In genomic region chr4:169014581-169014980, GRCh38 we compare ENCODE assay signal across 26 cellular contexts. TPM values are rescaled to one million over a fixed set of nuclear protein-coding genes. Genes with fewer than 3 reads are reported as not detected.
DNase-seq lines count a peak whose midpoint lies in the region; ATAC-seq, FAIRE-seq and TF ChIP-seq lines count a peak whose summit lies in the region.
"Had no signal": no experiment of that assay in that cellular context is flagged by ENCODE, and none has a peak within 500 bp of the region (broad histone marks: within the 10 kb centered on the region; RNA-seq: fewer than 3 reads in every experiment).

No MANE protein-coding gene starts in this region.

- 0 out of 2 replicates have a peak overlapping the region, but pooled peaks have one; percentile 17 for H3K4me2 ChIP-seq in KMS-11
- H3K4me2 ChIP-seq: BLaER1 treated with 17β-estradiol and CSF1 and Interleukin-3, amounts not matched to agents 10 nM and 100 nM had no signal

- H3K27ac ChIP-seq in 22Rv1, result peak overlapping the region; percentile 77
- H3K27ac ChIP-seq in KMS-11, result peak overlapping the region; percentile 86; the same call in 1 of the 2 replicates
- H3K27ac ChIP-seq in gastrocnemius medialis, result peak overlapping the region in 3 of 4 donors; percentile 45 to 63 (median 47)
- no peak overlapping the region for H3K27ac ChIP-seq in vagina
- H3K27ac ChIP-seq: BLaER1 treated with 17β-estradiol and CSF1 and Interleukin-3, amounts not matched to agents 10 nM and 100 nM; left lung had no signal

- TF ChIP-seq CTCF in 22Rv1 (IDR thresholded peaks at IDR 0.05) (no peak), KMS-11 (conservative IDR thresholded peaks at IDR 0.05; ENCODE audit: low read depth, low read length) (no peak), bronchial epithelial cell (IDR thresholded peaks at IDR 0.05; ENCODE audit: insufficient read depth, low read length, severe bottlenecking) (no peak), gastrocnemius medialis (IDR thresholded peaks at IDR 0.05 in 4 of 5, conservative IDR thresholded peaks at IDR 0.05 in 1 of 5) (no peak), vagina (IDR thresholded peaks at IDR 0.05) (no peak)

- no peak for FAIRE-seq in bronchial epithelial cell (lab: Jason Lieb, UNC)
- FAIRE-seq: H1, RCC 7860 had no signal

- H3K79me2 ChIP-seq in KMS-11 (ENCODE audit: insufficient read depth, low read depth), result no peaks in the 10 kb centered on the region

- no peaks in the 10 kb centered on the region for H3K9me3 ChIP-seq in gastrocnemius medialis
- no peaks in the 10 kb centered on the region for H3K9me3 ChIP-seq in vagina
- H3K9me3 ChIP-seq: BLaER1 treated with 17β-estradiol and CSF1 and Interleukin-3, amounts not matched to agents 10 nM and 100 nM; left lung had no signal

- intact Hi-C loops in gastrocnemius medialis (cut with DNase I; ENCODE audit: low total_unique reads), result loop anchor here (5.0 to 10.0 kb wide), 3 partner anchors 298 to 530 kb away; partner anchors contain the start of gene DDX60L
- intact Hi-C loops in vagina (cut with DNase I), result loop anchor here (10.0 kb wide), 1 partner anchor 260 kb away; the partner anchor contains the start of gene SH3RF1
- intact Hi-C loops in left cardiac atrium (cut with DNase I), result no loop called here

- H3K36me3 ChIP-seq in KMS-11 (ENCODE audit: insufficient read depth) (no peaks in the 10 kb centered on the region), bronchial epithelial cell (ENCODE audit: control insufficient read depth, insufficient read depth, low read length) (no peaks in the 10 kb centered on the region), gastrocnemius medialis (no peaks in the 10 kb centered on the region), vagina (no peaks in the 10 kb centered on the region)
- H3K36me3 ChIP-seq: BLaER1 treated with 17β-estradiol and CSF1 and Interleukin-3, amounts not matched to agents 10 nM and 100 nM; left lung had no signal

- H3K4me1 ChIP-seq in KMS-11 (ENCODE audit: low read depth, poor library complexity, severe bottlenecking) (peaks cover 44% of the 10 kb centered on the region), gastrocnemius medialis (peaks cover 0 to 3% of the 10 kb centered on the region in 2 donors), vagina (no peaks in the 10 kb centered on the region)

- DNase-seq in bronchial epithelial cell (ENCODE audit: low read depth), result peak; percentile 88
- no peak for DNase-seq in gastrocnemius medialis
- no peak for DNase-seq in AG08396 (ENCODE audit: low spot score)
- DNase-seq in vagina (ENCODE audit: extremely low spot score in 2 of 2), result no peak
- no peak for DNase-seq in left cardiac atrium
- DNase-seq: ACHN; activated CD4-positive, alpha-beta T cell treated with anti-CD3 and anti-CD28 coated beads, Interleukin-2, amount 50 U/mL, for 48 hours; activated effector memory CD4-positive, alpha-beta T cell treated with anti-CD3 and anti-CD28 coated beads, Interleukin-2, amount 50 U/mL, for 16 hours; activated naive CD8-positive, alpha-beta T cell treated with anti-CD3 and anti-CD28 coated beads, Interleukin-2, amount 50 U/mL, for 24 hours; head of caudate nucleus; IMR-90; left lung; MM.1S; naive thymus-derived CD8-positive, alpha-beta T cell; NCI-H1436 treated with DMSO at 0.1 percent for 48 hours; NCI-H510A treated with DMSO at 0.1 percent for 48 hours; posterior cingulate gyrus; stimulated activated CD4-positive, alpha-beta T cell treated with anti-CD3 and anti-CD28 coated beads, Interleukin-1b, Interleukin-23, amount 100 ng/mL, for 48 hours had no signal

- no peaks in the 10 kb centered on the region for H3K27me3 ChIP-seq in KMS-11 (ENCODE audit: insufficient read depth, low read depth)
- no peaks in the 10 kb centered on the region for H3K27me3 ChIP-seq in bronchial epithelial cell (ENCODE audit: control insufficient read depth, insufficient read depth, low read length)
- no peaks in the 10 kb centered on the region for H3K27me3 ChIP-seq in gastrocnemius medialis
- H3K27me3 ChIP-seq in vagina, result no peaks in the 10 kb centered on the region
- H3K27me3 ChIP-seq: BLaER1 treated with 17β-estradiol and CSF1 and Interleukin-3, amounts not matched to agents 10 nM and 100 nM; left lung had no signal

- H3K4me3 ChIP-seq in KMS-11 (IDR thresholded peaks at IDR 0.05; ENCODE audit: insufficient read depth, low read depth, low read length) (no peak overlapping the region), bronchial epithelial cell (ENCODE audit: low read depth, low read length) (no peak overlapping the region), gastrocnemius medialis (no peak overlapping the region), vagina (no peak overlapping the region)
- H3K4me3 ChIP-seq: BLaER1 treated with 17β-estradiol and CSF1 and Interleukin-3, amounts not matched to agents 10 nM and 100 nM; left lung; skin epidermis had no signal

- H2AFZ ChIP-seq in KMS-11 (ENCODE audit: low read depth), result no peak overlapping the region

- ATAC-seq in gastrocnemius medialis, result no peak
- no peak for ATAC-seq in GM18909 (IDR thresholded peaks at IDR 0.05; ENCODE audit: poor library complexity, unreplicated experiment)
- ATAC-seq in left cardiac atrium, result no peak
- ATAC-seq: activated naive CD8-positive, alpha-beta T cell treated with anti-CD3 and anti-CD28 coated beads, Interleukin-2, amount 50 U/mL, for 24 hours; left lung; naive thymus-derived CD8-positive, alpha-beta T cell; SK-N-SH treated with all-trans-retinoic acid at 6 μM for 48 hours had no signal

- in situ Hi-C loops in gastrocnemius medialis (cut with MboI; ENCODE audit: low sequenced_read_pairs in 4 of 4), result loop anchor here (10.0 to 25.0 kb wide), 4 partner anchors 248 to 473 kb away; partner anchors contain the start of gene SH3RF1 (in 1 of the 4)

- TF ChIP-seq POLR2A in gastrocnemius medialis (IDR thresholded peaks at IDR 0.05) (no peak), vagina (IDR thresholded peaks at IDR 0.05) (no peak)

- H4K20me1 ChIP-seq in KMS-11 (ENCODE audit: insufficient read depth), result no peaks in the 10 kb centered on the region
- H4K20me1 ChIP-seq: BLaER1 treated with 17β-estradiol and CSF1 and Interleukin-3, amounts not matched to agents 10 nM and 100 nM had no signal

- H3K9ac ChIP-seq in KMS-11, result no peak overlapping the region
- H3K9ac ChIP-seq: BLaER1 treated with 17β-estradiol and CSF1 and Interleukin-3, amounts not matched to agents 10 nM and 100 nM had no signal

RNA-seq across cellular contexts. Expression of gene CBR4, which starts 4.5 kb away (rescaled TPM):
- 9.5 and 14.7 TPM in 2 replicates for total RNA-seq in bronchial epithelial cell
- total RNA-seq in gastrocnemius medialis, result 10 to 100 TPM; 11.5 to 21.0 (median 17.5) TPM
- 13.0 TPM for total RNA-seq in vagina
- total RNA-seq in left cardiac atrium, result 10 to 100 TPM; 14.5 to 17.1 TPM

Comparison
In these comparisons a context has a peak if more than half of its experiments do, and no peak if none do; other contexts are left out.
1. intact Hi-C loops: an anchor here in gastrocnemius medialis (5.0 to 10.0 kb wide) and vagina (10.0 kb wide); none called in left cardiac atrium.